ENCODE assay signal across 1 cellular context in the genomic region with DNA sequence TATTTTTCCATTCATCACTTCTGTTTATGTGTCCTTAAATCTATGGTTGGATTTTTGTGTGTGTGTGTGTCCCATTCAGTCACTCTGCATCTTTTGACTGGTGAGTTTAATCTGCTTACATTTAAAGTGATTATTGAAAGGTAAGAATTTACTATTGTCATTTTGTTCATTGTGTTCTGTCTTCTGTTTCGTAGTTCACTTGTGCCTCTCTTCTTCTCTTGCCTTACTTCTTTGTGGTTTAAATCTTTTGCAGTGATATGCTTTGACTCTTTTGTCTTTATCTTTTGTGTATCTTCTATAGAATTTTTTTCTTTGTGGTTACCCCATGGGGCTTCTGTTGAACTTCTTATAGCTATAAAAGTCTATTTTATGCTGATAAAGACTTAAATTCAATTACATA.
TF ChIP-seq lines count a peak whose summit lies in the region.

No MANE protein-coding gene starts in this region.

TF ChIP-seq in H1, 55 proteins besides CTCF, POLR2A, EP300 and RAD21 (continued from another document):
- no peak for TF ChIP-seq SUZ12 (IDR thresholded peaks at IDR 0.05; ENCODE audit: low read length)
- TF ChIP-seq KDM5A (IDR thresholded peaks at IDR 0.05; ENCODE audit: low read length), result no peak
- TF ChIP-seq GTF2F1 (IDR thresholded peaks at IDR 0.05; ENCODE audit: borderline replicate concordance, low read depth, low read length), result no peak
- no peak for TF ChIP-seq RXRA (IDR thresholded peaks at IDR 0.05; ENCODE audit: insufficient read depth, low read depth, low read length)
- TF ChIP-seq ASH2L (IDR thresholded peaks at IDR 0.05; ENCODE audit: low read length), result no peak
- TF ChIP-seq CTBP2 (IDR thresholded peaks at IDR 0.05; ENCODE audit: borderline replicate concordance, insufficient read depth, insufficient read length, low read length), result no peak
- no peak for TF ChIP-seq SIRT6 (IDR thresholded peaks at IDR 0.05; ENCODE audit: low read length)
